ENCODE assay signal across 9 cellular contexts in the genomic region with DNA sequence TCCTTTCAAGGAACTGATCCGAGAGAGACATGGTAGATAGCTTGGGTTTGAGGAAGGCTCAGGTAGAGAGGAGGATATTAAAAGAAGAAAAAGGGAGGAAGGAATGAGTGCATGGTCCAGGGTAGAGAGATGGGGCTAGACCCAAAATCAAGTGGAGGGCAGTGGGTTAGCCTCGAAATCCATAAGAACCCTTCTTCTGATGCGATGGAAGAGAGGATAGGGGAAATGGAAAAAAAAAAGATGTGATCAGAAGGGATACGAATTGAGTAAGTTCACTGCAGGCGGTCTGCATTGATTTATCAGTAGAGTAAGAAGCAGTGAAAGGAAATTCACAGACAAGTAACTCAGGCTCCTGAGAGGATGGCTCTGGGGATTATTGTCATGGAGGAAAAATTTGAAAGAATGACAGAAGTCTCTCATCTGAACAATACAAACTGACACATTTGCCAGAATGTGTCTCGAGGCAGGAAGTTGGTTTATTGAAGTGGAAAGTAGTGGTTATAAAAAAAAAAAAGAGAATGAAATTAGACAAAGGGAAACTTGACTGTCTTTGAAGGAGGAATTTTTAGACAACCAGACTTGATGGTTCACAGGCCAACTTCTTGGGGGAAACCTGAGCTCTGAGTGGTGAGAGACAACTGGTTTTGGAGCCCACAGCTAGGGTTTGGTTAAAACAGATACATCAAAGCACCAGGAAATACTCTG. TPM values are rescaled to one million over a fixed set of nuclear protein-coding genes. Genes with fewer than 3 reads are reported as not detected.
A peak's percentile ranks its signal among the peaks of the same experiment; 100 is the strongest.
DNase-seq lines count a peak whose midpoint lies in the region; ATAC-seq and TF ChIP-seq lines count a peak whose summit lies in the region.
"Had no signal": no experiment of that assay in that cellular context is flagged by ENCODE, and none has a peak within 500 bp of the region (broad histone marks: within the 10 kb centered on the region; RNA-seq: fewer than 3 reads in every experiment).

No MANE protein-coding gene starts in this region.

- H3K9me3 Mint-ChIP-seq in WTC11: no peaks in the 10 kb centered on the region

- H3K27ac ChIP-seq in neural cell (ENCODE audit: low read length) (peak overlapping the region; percentile 32), SJCRH30 (no peak overlapping the region)

- H3K4me2 ChIP-seq in neural cell (ENCODE audit: low read length): no peak overlapping the region

- DNase-seq in T-helper 17 cell (no peak), NCI-H2171 (lab: John Stamatoyannopoulos, UW) (no peak), WTC11 (ENCODE audit: low spot score) (no peak), SJCRH30 (no peak), amygdala (lab: John Stamatoyannopoulos, UW) (no peak)

- no peak overlapping the region for H2AFZ ChIP-seq in neural cell (ENCODE audit: low read depth, low read length)

- peaks cover 9% of the 10 kb centered on the region for H3K27me3 Mint-ChIP-seq in T-helper 17 cell
- peaks cover 2% of the 10 kb centered on the region; the same call in 1 of the 2 replicates for H3K27me3 Mint-ChIP-seq in WTC11 (ENCODE audit: low read depth)
- H3K27me3 Mint-ChIP-seq: brain had no signal

- H4K20me1 ChIP-seq in neural cell (ENCODE audit: insufficient read depth): no peaks in the 10 kb centered on the region

- H3K36me3 Mint-ChIP-seq in T-helper 17 cell (ENCODE audit: low read depth) (peaks cover 3% of the 10 kb centered on the region), WTC11 (no peaks in the 10 kb centered on the region)

- TF ChIP-seq CTCF in neural cell (IDR thresholded peaks at IDR 0.05; ENCODE audit: poor library complexity, severe bottlenecking) (no peak), WTC11 (IDR thresholded peaks at IDR 0.05) (no peak)

- peak overlapping the region; percentile 13 for H3K4me3 ChIP-seq in neural cell (ENCODE audit: low read length)
- H3K4me3 ChIP-seq in SJCRH30: no peak overlapping the region

- no peak for TF ChIP-seq RAD21 in neural cell (conservative IDR thresholded peaks at IDR 0.05)

- CTCF ChIA-PET in WTC11 (lab: Charles Lee): no interaction called here

- 0 out of 2 replicates have a peak, but pooled peaks cover 3% of the 10 kb centered on the region for H3K4me1 ChIP-seq in SJCRH30

- H3K4me3 Mint-ChIP-seq in T-helper 17 cell (peak overlapping the region; percentile 68), WTC11 (no peak overlapping the region)
- H3K4me3 Mint-ChIP-seq: brain had no signal

- H3K9ac ChIP-seq in neural cell (ENCODE audit: low read length): no peak overlapping the region

- no peaks in the 10 kb centered on the region for H3K9me3 ChIP-seq in T-helper 17 cell (ENCODE audit: control insufficient read depth, low read length, poor library complexity, severe bottlenecking)
- no peaks in the 10 kb centered on the region for H3K9me3 ChIP-seq in neural cell (ENCODE audit: low read length)
- H3K9me3 ChIP-seq in SJCRH30 (replicated peaks): no peaks in the 10 kb centered on the region

- no peaks in the 10 kb centered on the region for H3K36me3 ChIP-seq in neural cell (ENCODE audit: insufficient read depth, low read length)
- H3K36me3 ChIP-seq in SJCRH30: no peaks in the 10 kb centered on the region; the same call in 1 of the 2 replicates

- TF ChIP-seq EP300 in neural cell (conservative IDR thresholded peaks at IDR 0.05; ENCODE audit: poor library complexity, severe bottlenecking): peak; percentile 79

- POLR2A ChIA-PET in WTC11 (lab: Charles Lee): no interaction called here

- H3K9me2 ChIP-seq in neural cell (ENCODE audit: insufficient read depth, low read length): no peaks in the 10 kb centered on the region

- H3K27me3 ChIP-seq in neural cell (ENCODE audit: insufficient read depth, low read depth, low read length) (no peaks in the 10 kb centered on the region), SJCRH30 (no peaks in the 10 kb centered on the region)

- peaks cover 12% of the 10 kb centered on the region for H3K79me2 ChIP-seq in neural cell (replicated peaks; ENCODE audit: insufficient read depth, low read length)

- H3K4me1 Mint-ChIP-seq in T-helper 17 cell: peaks cover 15% of the 10 kb centered on the region
- peaks cover 24% of the 10 kb centered on the region for H3K4me1 Mint-ChIP-seq in WTC11

- H3F3A ChIP-seq in neural cell (ENCODE audit: insufficient read depth, low read length, poor library complexity, severe bottlenecking): no peaks in the 10 kb centered on the region

- ATAC-seq in GM18868 (IDR thresholded peaks at IDR 0.05; ENCODE audit: unreplicated experiment) (peak; percentile 81), HG02678 (IDR thresholded peaks at IDR 0.05; ENCODE audit: unreplicated experiment) (peak; percentile 75), T-helper 17 cell (peak; percentile 64), WTC11 (no peak)

- H3K27ac Mint-ChIP-seq in T-helper 17 cell: peak overlapping the region; percentile 93
- H3K27ac Mint-ChIP-seq in WTC11: no peak overlapping the region
- H3K27ac Mint-ChIP-seq: brain had no signal

TF ChIP-seq in neural cell, 6 proteins besides CTCF, POLR2A, EP300 and RAD21:
- no peak for TF ChIP-seq MXI1 (conservative IDR thresholded peaks at IDR 0.05; ENCODE audit: poor library complexity, severe bottlenecking)

TF ChIP-seq in WTC11, 78 proteins besides CTCF, POLR2A, EP300 and RAD21:
- TF ChIP-seq, protein P1, sequence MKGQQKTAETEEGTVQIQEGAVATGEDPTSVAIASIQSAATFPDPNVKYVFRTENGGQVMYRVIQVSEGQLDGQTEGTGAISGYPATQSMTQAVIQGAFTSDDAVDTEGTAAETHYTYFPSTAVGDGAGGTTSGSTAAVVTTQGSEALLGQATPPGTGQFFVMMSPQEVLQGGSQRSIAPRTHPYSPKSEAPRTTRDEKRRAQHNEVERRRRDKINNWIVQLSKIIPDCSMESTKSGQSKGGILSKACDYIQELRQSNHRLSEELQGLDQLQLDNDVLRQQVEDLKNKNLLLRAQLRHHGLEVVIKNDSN (CRISPR knock-in tag; IDR thresholded peaks at IDR 0.05): no peak
- TF ChIP-seq FOXK1 (CRISPR knock-in tag; IDR thresholded peaks at IDR 0.05): no peak

RNA-seq across cellular contexts. Expression of a gene that starts 10.2 kb away (rescaled TPM):
- total RNA-seq in T-helper 17 cell (1 to 10 TPM; 2.1 to 4.1 TPM), WTC11 (2021) (22.3 to 28.7 TPM (median 27.7 TPM) in 3 replicates)
- polyA plus RNA-seq in neural cell: 29.1 and 30.2 TPM in 2 replicates
- 52.3 and 74.8 TPM in 2 replicates for polyA minus RNA-seq in neural cell
- total RNA-seq in SJCRH30 (2014; rRNA removed; shearing (Covaris generic)): 51.9 and 53.5 TPM in 2 replicates
